In the genomic region with DNA sequence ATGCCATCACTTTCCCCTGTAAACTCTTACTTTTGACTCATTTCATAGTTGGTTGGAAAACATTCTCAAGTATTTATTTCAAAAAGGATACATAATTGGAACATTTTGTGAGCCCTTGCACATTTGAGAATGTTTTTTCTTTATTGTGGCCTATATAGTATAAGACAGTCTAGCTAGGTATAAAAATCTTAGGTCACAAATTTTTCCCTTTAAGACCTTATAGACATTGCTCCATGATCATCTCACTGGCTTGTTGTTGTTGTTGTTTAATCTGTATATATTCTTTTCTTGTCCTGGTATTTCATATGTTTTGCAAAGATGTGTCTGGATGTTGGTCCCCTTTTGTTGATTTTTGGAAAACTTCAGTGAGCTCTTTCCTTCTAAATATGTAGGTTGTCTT, we compare ENCODE assay signal across 29 cellular contexts.
"Had no signal": no experiment of that assay in that cellular context is flagged by ENCODE, and none has a peak within 500 bp of the region (broad histone marks: within the 10 kb centered on the region; RNA-seq: fewer than 3 reads in every experiment).

No MANE protein-coding gene starts in this region.

- H3K27ac ChIP-seq: stomach, suprapubic skin, testis, thoracic aorta, thyroid gland, tibial artery, tibial nerve, transverse colon, upper lobe of left lung, upper lobe of right lung, vagina had no signal

- H3K4me1 Mint-ChIP-seq: stimulated activated effector memory CD8-positive, alpha-beta T cell treated with anti-CD3 and anti-CD28 coated beads, Interleukin-12 subunit alpha, Interleukin-12 subunit beta, amount 100 ng/mL, for 72 hours; stimulated activated memory B cell treated with anti-CD40 and anti-IgM and Interleukin-4, amounts not matched to agents 10 μg/mL and 1 μg/mL and 100 μg/mL, for 72 hours; stimulated activated naive B cell treated with anti-CD40 and anti-IgM and Interleukin-4, amounts not matched to agents 10 μg/mL and 1 μg/mL and 100 μg/mL, for 72 hours; stimulated activated naive CD8-positive, alpha-beta T cell treated with anti-CD3 and anti-CD28 coated beads, Interleukin-15, amount 100 ng/mL, for 72 hours had no signal

- FAIRE-seq: urothelium cell line had no signal

- DNase-seq: stimulated activated CD4-positive, alpha-beta T cell treated with anti-CD3 and anti-CD28 coated beads, Interleukin-2, amount 100 ng/mL, for 48 hours; stimulated activated CD4-positive, alpha-beta T cell treated with anti-CD3 and anti-CD28 coated beads, Interleukin-4, amount 100 ng/mL, for 1 hour; stimulated activated CD4-positive, alpha-beta T cell treated with anti-CD3 and anti-CD28 coated beads, Interleukin-4, amount 100 ng/mL, for 24 hours; stimulated activated CD4-positive, alpha-beta T cell treated with anti-CD3 and anti-CD28 coated beads, Interleukin-4, amount 100 ng/mL, for 4 hours; stimulated activated CD8-positive, alpha-beta memory T cell treated with anti-CD3 and anti-CD28 coated beads, Interleukin-4, amount 100 ng/mL, for 48 hours; stimulated activated naive B cell treated with anti-CD40 and anti-IgM and Interleukin-4, amounts not matched to agents 10 μg/mL and 1 μg/mL and 100 μg/mL, for 72 hours; stimulated activated naive CD4-positive, alpha-beta T cell; stimulated activated naive CD4-positive, alpha-beta T cell treated with Interleukin-2 at 50 U/mL for 16 hours; stimulated activated naive CD8-positive, alpha-beta T cell treated with anti-CD3 and anti-CD28 coated beads, Interleukin-15, amount 100 ng/mL, for 72 hours; stimulated activated naive CD8-positive, alpha-beta T cell treated with anti-CD3 and anti-CD28 coated beads, Interleukin-15, Interleukin-2, amounts not matched to agents 100 U/mL and 50 U/mL, for 24 hours; stomach; substantia nigra; testis; thyroid gland; tibial artery; transverse colon; trophoblast cell; upper lobe of left lung; upper lobe of right lung; uterus had no signal

- ATAC-seq: stimulated activated effector memory CD8-positive, alpha-beta T cell treated with anti-CD3 and anti-CD28 coated beads, Interleukin-12 subunit alpha, Interleukin-12 subunit beta, amount 100 ng/mL, for 72 hours; stimulated activated memory B cell treated with anti-CD40 and anti-IgM and Interleukin-4, amounts not matched to agents 10 μg/mL and 1 μg/mL and 100 μg/mL, for 72 hours; stimulated activated naive B cell treated with anti-CD40 and anti-IgM and Interleukin-4, amounts not matched to agents 10 μg/mL and 1 μg/mL and 100 μg/mL, for 72 hours; stimulated activated naive CD8-positive, alpha-beta T cell treated with anti-CD3 and anti-CD28 coated beads, Interleukin-15, amount 100 ng/mL, for 72 hours; stimulated activated naive CD8-positive, alpha-beta T cell treated with anti-CD3 and anti-CD28 coated beads, Interleukin-15, Interleukin-2, amounts not matched to agents 100 U/mL and 50 U/mL, for 24 hours; upper lobe of right lung had no signal

- H3K9me3 ChIP-seq: testis, thyroid gland, uterus had no signal

- H3K27me3 ChIP-seq: stomach, suprapubic skin, testis, thyroid gland, tibial artery, tibial nerve, transverse colon, upper lobe of left lung, upper lobe of right lung, uterus, vagina had no signal

- H3K4me3 ChIP-seq: stomach, suprapubic skin, testis, thoracic aorta, thyroid gland, tibial artery, tibial nerve, transverse colon, upper lobe of left lung, upper lobe of right lung, uterus, vagina had no signal

- H3K36me3 Mint-ChIP-seq: stimulated activated effector memory CD8-positive, alpha-beta T cell treated with anti-CD3 and anti-CD28 coated beads, Interleukin-12 subunit alpha, Interleukin-12 subunit beta, amount 100 ng/mL, for 72 hours had no signal

- H3K4me1 ChIP-seq: testis, thyroid gland, upper lobe of left lung, upper lobe of right lung, uterus had no signal

- H3K27me3 Mint-ChIP-seq: stimulated activated naive B cell treated with anti-CD40 and anti-IgM and Interleukin-4, amounts not matched to agents 10 μg/mL and 1 μg/mL and 100 μg/mL, for 72 hours; stimulated activated naive CD8-positive, alpha-beta T cell treated with anti-CD3 and anti-CD28 coated beads, Interleukin-15, amount 100 ng/mL, for 72 hours; stimulated activated naive CD8-positive, alpha-beta T cell treated with anti-CD3 and anti-CD28 coated beads, Interleukin-15, Interleukin-2, amounts not matched to agents 100 ng/mL and 50 ng/mL, for 24 hours had no signal

- H3K4me3 Mint-ChIP-seq: stimulated activated effector memory CD8-positive, alpha-beta T cell treated with anti-CD3 and anti-CD28 coated beads, Interleukin-12 subunit alpha, Interleukin-12 subunit beta, amount 100 ng/mL, for 72 hours; stimulated activated memory B cell treated with anti-CD40 and anti-IgM and Interleukin-4, amounts not matched to agents 10 μg/mL and 1 μg/mL and 100 μg/mL, for 72 hours; stimulated activated naive B cell treated with anti-CD40 and anti-IgM and Interleukin-4, amounts not matched to agents 10 μg/mL and 1 μg/mL and 100 μg/mL, for 72 hours; stimulated activated naive CD8-positive, alpha-beta T cell treated with anti-CD3 and anti-CD28 coated beads, Interleukin-15, amount 100 ng/mL, for 72 hours; stimulated activated naive CD8-positive, alpha-beta T cell treated with anti-CD3 and anti-CD28 coated beads, Interleukin-15, Interleukin-2, amounts not matched to agents 100 ng/mL and 50 ng/mL, for 24 hours; type B pancreatic cell had no signal

- H3K36me3 ChIP-seq: stomach, suprapubic skin, thoracic aorta, thyroid gland, transverse colon, upper lobe of left lung, upper lobe of right lung, uterus, vagina had no signal

- H3K27ac Mint-ChIP-seq: stimulated activated effector memory CD8-positive, alpha-beta T cell treated with anti-CD3 and anti-CD28 coated beads, Interleukin-12 subunit alpha, Interleukin-12 subunit beta, amount 100 ng/mL, for 72 hours; stimulated activated memory B cell treated with anti-CD40 and anti-IgM and Interleukin-4, amounts not matched to agents 10 μg/mL and 1 μg/mL and 100 μg/mL, for 72 hours; stimulated activated naive B cell treated with anti-CD40 and anti-IgM and Interleukin-4, amounts not matched to agents 10 μg/mL and 1 μg/mL and 100 μg/mL, for 72 hours; stimulated activated naive CD8-positive, alpha-beta T cell treated with anti-CD3 and anti-CD28 coated beads, Interleukin-15, amount 100 ng/mL, for 72 hours; stimulated activated naive CD8-positive, alpha-beta T cell treated with anti-CD3 and anti-CD28 coated beads, Interleukin-15, Interleukin-2, amounts not matched to agents 100 ng/mL and 50 ng/mL, for 24 hours; type B pancreatic cell had no signal
